ENCODE assay signal across 28 cellular contexts in genomic region chr16:81121474-81121990, GRCh38. TPM values are rescaled to one million over a fixed set of nuclear protein-coding genes. Genes with fewer than 3 reads are reported as not detected.
"Had no signal": no experiment of that assay in that cellular context is flagged by ENCODE, and none has a peak within 500 bp of the region (broad histone marks: within the 10 kb centered on the region; RNA-seq: fewer than 3 reads in every experiment).

No MANE protein-coding gene starts in this region.

- H3K4me3 ChIP-seq: left ventricle myocardium inferior, lung, neural progenitor cell, pancreas, prostate gland, sigmoid colon, tibial nerve, upper lobe of left lung, vagina had no signal

- ATAC-seq: natural killer cell; pancreas; right cardiac atrium; stimulated activated memory B cell treated with anti-CD40 and anti-IgM and Interleukin-4, amounts not matched to agents 10 μg/mL and 1 μg/mL and 100 μg/mL, for 72 hours; stimulated activated naive CD8-positive, alpha-beta T cell treated with anti-CD3 and anti-CD28 coated beads, Interleukin-15, amount 100 ng/mL, for 72 hours had no signal

- FAIRE-seq: islet of Langerhans, pancreas, small intestine had no signal

- H3K36me3 ChIP-seq: neural progenitor cell, pancreas, prostate gland, sigmoid colon, tibial nerve, upper lobe of left lung, vagina had no signal

- H3K27me3 ChIP-seq: neural progenitor cell, pancreas, sigmoid colon, tibial nerve, upper lobe of left lung, vagina had no signal

- H3K4me2 ChIP-seq: neural progenitor cell had no signal

- H3K9me3 ChIP-seq: left ventricle myocardium inferior, pancreas, prostate gland, sigmoid colon, tibial nerve, upper lobe of left lung, vagina had no signal

- H3K9ac ChIP-seq: neural progenitor cell had no signal

- DNase-seq: hypothalamus; immature natural killer cell; left ventricle myocardium inferior; mesendoderm; naive B cell; natural killer cell; nephron progenitor cell; pancreas; retina; right cardiac atrium; sigmoid colon; small intestine; stimulated activated CD4-positive, alpha-beta T cell treated with anti-CD3 and anti-CD28 coated beads, Interleukin-1b, Interleukin-23, amount 100 ng/mL, for 48 hours; stimulated activated CD4-positive, alpha-beta T cell treated with anti-CD3 and anti-CD28 coated beads, Interleukin-2, amount 100 ng/mL, for 48 hours; stimulated activated CD4-positive, alpha-beta T cell treated with anti-CD3 and anti-CD28 coated beads, Interleukin-4, amount 100 ng/mL, for 4 hours; stimulated activated CD8-positive, alpha-beta memory T cell treated with anti-CD3 and anti-CD28 coated beads, Interleukin-4, amount 100 ng/mL, for 48 hours; stimulated activated naive CD4-positive, alpha-beta T cell treated with Interleukin-2 at 50 U/mL for 16 hours; stimulated activated naive CD8-positive, alpha-beta T cell treated with anti-CD3 and anti-CD28 coated beads, Interleukin-15, amount 100 ng/mL, for 72 hours; substantia nigra; upper lobe of left lung had no signal

- H3K27ac ChIP-seq: left ventricle myocardium inferior, neural progenitor cell, pancreas, prostate gland, sigmoid colon, tibial nerve, upper lobe of left lung, vagina had no signal

- H2AFZ ChIP-seq: neural progenitor cell had no signal

- H3K4me1 ChIP-seq: left ventricle myocardium inferior, neural progenitor cell, pancreas, prostate gland, sigmoid colon, tibial nerve, upper lobe of left lung, vagina had no signal

RNA-seq across cellular contexts. Expression of gene C16orf46, which starts 44.5 kb away (rescaled TPM):
- total RNA-seq: mononuclear cell, natural killer cell had no signal
